Comparison of ENCODE assay signal across 40 cellular contexts in genomic region chr17:50244771-50245170, GRCh38. TPM values are rescaled to one million over a fixed set of nuclear protein-coding genes. Genes with fewer than 3 reads are reported as not detected.
"Had no signal": no experiment of that assay in that cellular context is flagged by ENCODE, and none has a peak within 500 bp of the region (broad histone marks: within the 10 kb centered on the region; RNA-seq: fewer than 3 reads in every experiment).

No MANE protein-coding gene starts in this region.

- H3K4me3 Mint-ChIP-seq: activated B cell treated with CpG ODN at 0.5 μM for 24 hours; activated CD4-positive, alpha-beta memory T cell treated with anti-CD3 and anti-CD28 coated beads for 36 hours; activated CD4-positive, alpha-beta T cell treated with anti-CD3 and anti-CD28 coated beads, Interleukin-2, amount 10 ng/mL, durations not matched to agents 24 days and 14 days; activated CD8-positive, alpha-beta T cell treated with anti-CD3 and anti-CD28 coated beads for 36 hours; activated naive CD4-positive, alpha-beta T cell treated with anti-CD3 and anti-CD28 coated beads for 36 hours; activated naive CD8-positive, alpha-beta T cell treated with anti-CD3 and anti-CD28 coated beads for 36 hours; activated T-cell treated with anti-CD3 and anti-CD28 coated beads, Interleukin-2, amount 50 U/mL, for 4 hours; activated T-cell treated with anti-CD3 and anti-CD28 coated beads, Interleukin-2, amount 50 U/mL, for 72 hours; activated T-helper 1 cell treated with anti-CD3 and anti-CD28 coated beads, Interleukin-12 subunit alpha, Interleukin-12 subunit beta, Interleukin-2, Interleukin-4 antibody, amounts not matched to agents 30 ng/mL and 10 ng/mL and 1 ng/mL, durations not matched to agents 14 hours and 24 hours and 36 hours; activated T-helper 17 cell treated with anti-CD3 and anti-CD28 coated beads, Interleukin-2, amount 50 U/mL, for 72 hours; brain; central memory CD8-positive, alpha-beta T cell; T-helper 1 cell treated with Interleukin-12 subunit alpha and Interleukin-12 subunit beta and Interleukin-4 antibody, amounts not matched to agents 30 μg/mL and 1 μg/mL, for 36 hours; T-helper 2 cell treated with Interferon-gamma antibody and Interleukin-4, amounts not matched to agents 5 μg/mL and 100 μg/mL, for 36 hours had no signal

- ATAC-seq: activated CD8-positive, alpha-beta T cell treated with anti-CD3 and anti-CD28 coated beads for 36 hours; activated naive CD4-positive, alpha-beta T cell treated with anti-CD3 and anti-CD28 coated beads, Interleukin-2, amount 50 U/mL, for 72 hours; activated T-cell treated with anti-CD3 and anti-CD28 coated beads, Interleukin-2, amount 50 U/mL, for 4 hours; activated T-cell treated with anti-CD3 and anti-CD28 coated beads, Interleukin-2, amount 50 U/mL, for 72 hours; activated T-helper 17 cell treated with anti-CD3 and anti-CD28 coated beads, Interleukin-2, amount 50 U/mL, for 72 hours had no signal

- H3K36me3 ChIP-seq: adrenal gland, ascending aorta, cardiac muscle cell had no signal

- FAIRE-seq: bronchial epithelial cell, TTC549 had no signal

- DNase-seq: activated B cell treated with CpG ODN at 0.5 μM for 24 hours; activated CD4-positive, alpha-beta memory T cell treated with anti-CD3 and anti-CD28 coated beads for 36 hours; activated CD4-positive, alpha-beta T cell treated with anti-CD3 and anti-CD28 coated beads for 4 hours; activated CD4-positive, alpha-beta T cell treated with anti-CD3 and anti-CD28 coated beads, Interleukin-2, amount 10 ng/mL, durations not matched to agents 24 days and 14 days; activated CD4-positive, alpha-beta T cell treated with anti-CD3 and anti-CD28 coated beads, Interleukin-2, amount 50 U/mL, for 1 hour; activated CD4-positive, alpha-beta T cell treated with anti-CD3 and anti-CD28 coated beads, Interleukin-2, amount 50 U/mL, for 4 hours; activated CD4-positive, CD25-positive, alpha-beta regulatory T cell treated with anti-CD3 and anti-CD28 coated beads, Interleukin-2, amount 50 U/mL, for 72 hours; activated CD8-positive, alpha-beta memory T cell treated with anti-CD3 and anti-CD28 coated beads, Interleukin-2, amount 50 U/mL, for 4 hours; activated CD8-positive, alpha-beta T cell treated with anti-CD3 and anti-CD28 coated beads for 36 hours; activated effector memory CD4-positive, alpha-beta T cell treated with anti-CD3 and anti-CD28 coated beads, Interleukin-2, amount 50 U/mL, for 16 hours; activated gamma-delta T cell treated with Interleukin-2 at 50 U/mL for 16 hours; activated naive CD4-positive, alpha-beta T cell; activated naive CD4-positive, alpha-beta T cell treated with anti-CD3 and anti-CD28 coated beads for 36 hours; activated naive CD4-positive, alpha-beta T cell treated with anti-CD3 and anti-CD28 coated beads, Interleukin-2, amount 50 U/mL, for 16 hours; activated naive CD8-positive, alpha-beta T cell treated with anti-CD3 and anti-CD28 coated beads for 36 hours; activated T-cell treated with anti-CD3 and anti-CD28 coated beads for 4 hours; activated T-cell treated with anti-CD3 and anti-CD28 coated beads, Interleukin-2, amount 50 U/mL, for 1 hour; activated T-cell treated with anti-CD3 and anti-CD28 coated beads, Interleukin-2, amount 50 U/mL, for 4 hours; activated T-cell treated with anti-CD3 and anti-CD28 coated beads, Interleukin-2, amount 50 U/mL, for 72 hours; adrenal gland; amygdala; anterior cingulate cortex; caudate nucleus; cerebellar nuclear complex; T-helper 1 cell; T-helper 2 cell; T-helper 9 cell had no signal

- H3K4me1 ChIP-seq: adrenal gland had no signal

- H3K9me3 ChIP-seq: adrenal gland, ascending aorta had no signal

- H3K27ac Mint-ChIP-seq: activated B cell treated with CpG ODN at 0.5 μM for 24 hours; activated CD4-positive, alpha-beta memory T cell treated with anti-CD3 and anti-CD28 coated beads for 36 hours; activated CD4-positive, alpha-beta T cell treated with anti-CD3 and anti-CD28 coated beads, Interleukin-2, amount 10 ng/mL, durations not matched to agents 24 days and 14 days; activated CD8-positive, alpha-beta T cell treated with anti-CD3 and anti-CD28 coated beads for 36 hours; activated naive CD4-positive, alpha-beta T cell treated with anti-CD3 and anti-CD28 coated beads for 36 hours; activated naive CD4-positive, alpha-beta T cell treated with anti-CD3 and anti-CD28 coated beads, Interleukin-2, amount 50 U/mL, for 72 hours; activated naive CD8-positive, alpha-beta T cell treated with anti-CD3 and anti-CD28 coated beads for 36 hours; activated T-cell treated with anti-CD3 and anti-CD28 coated beads, Interleukin-2, amount 50 U/mL, for 72 hours; activated T-helper 1 cell treated with anti-CD3 and anti-CD28 coated beads, Interleukin-12 subunit alpha, Interleukin-12 subunit beta, Interleukin-2, Interleukin-4 antibody, amounts not matched to agents 30 ng/mL and 10 ng/mL and 1 ng/mL, durations not matched to agents 14 hours and 24 hours and 36 hours; activated T-helper 17 cell treated with anti-CD3 and anti-CD28 coated beads, Interleukin-2, amount 50 U/mL, for 72 hours; brain; T-helper 1 cell treated with Interleukin-12 subunit alpha and Interleukin-12 subunit beta and Interleukin-4 antibody, amounts not matched to agents 30 μg/mL and 1 μg/mL, for 36 hours; T-helper 2 cell treated with Interferon-gamma antibody and Interleukin-4, amounts not matched to agents 5 μg/mL and 100 μg/mL, for 36 hours had no signal

- H3K27me3 ChIP-seq: ascending aorta, cardiac muscle cell had no signal

- H3K4me1 Mint-ChIP-seq: activated B cell treated with CpG ODN at 0.5 μM for 24 hours; activated CD4-positive, alpha-beta T cell treated with anti-CD3 and anti-CD28 coated beads, Interleukin-2, amount 10 ng/mL, durations not matched to agents 24 days and 14 days; activated naive CD8-positive, alpha-beta T cell treated with anti-CD3 and anti-CD28 coated beads for 36 hours; activated T-helper 17 cell treated with anti-CD3 and anti-CD28 coated beads, Interleukin-2, amount 50 U/mL, for 72 hours; brain; central memory CD8-positive, alpha-beta T cell had no signal

- H3K36me3 Mint-ChIP-seq: brain had no signal

- H3K27ac ChIP-seq: adrenal gland, ascending aorta, cardiac muscle cell, VCaP had no signal

- H3K4me3 ChIP-seq: adrenal gland, ascending aorta, cardiac muscle cell had no signal

RNA-seq across cellular contexts. Expression of gene TMEM92, which starts 29.5 kb away (rescaled TPM):
- total RNA-seq: activated B cell treated with CpG ODN at 0.5 μM for 24 hours; activated CD8-positive, alpha-beta memory T cell treated with anti-CD3 and anti-CD28 coated beads for 36 hours; activated CD8-positive, alpha-beta T cell treated with anti-CD3 and anti-CD28 coated beads for 36 hours; activated naive CD4-positive, alpha-beta T cell treated with anti-CD3 and anti-CD28 coated beads for 36 hours; activated naive CD8-positive, alpha-beta T cell treated with anti-CD3 and anti-CD28 coated beads for 36 hours; activated T-cell treated with anti-CD3 and anti-CD28 coated beads, Interleukin-2, amount 50 U/mL, for 4 hours; adrenal gland; ascending aorta had no signal
